Comparison of ENCODE assay signal across 8 cellular contexts in the genomic region with DNA sequence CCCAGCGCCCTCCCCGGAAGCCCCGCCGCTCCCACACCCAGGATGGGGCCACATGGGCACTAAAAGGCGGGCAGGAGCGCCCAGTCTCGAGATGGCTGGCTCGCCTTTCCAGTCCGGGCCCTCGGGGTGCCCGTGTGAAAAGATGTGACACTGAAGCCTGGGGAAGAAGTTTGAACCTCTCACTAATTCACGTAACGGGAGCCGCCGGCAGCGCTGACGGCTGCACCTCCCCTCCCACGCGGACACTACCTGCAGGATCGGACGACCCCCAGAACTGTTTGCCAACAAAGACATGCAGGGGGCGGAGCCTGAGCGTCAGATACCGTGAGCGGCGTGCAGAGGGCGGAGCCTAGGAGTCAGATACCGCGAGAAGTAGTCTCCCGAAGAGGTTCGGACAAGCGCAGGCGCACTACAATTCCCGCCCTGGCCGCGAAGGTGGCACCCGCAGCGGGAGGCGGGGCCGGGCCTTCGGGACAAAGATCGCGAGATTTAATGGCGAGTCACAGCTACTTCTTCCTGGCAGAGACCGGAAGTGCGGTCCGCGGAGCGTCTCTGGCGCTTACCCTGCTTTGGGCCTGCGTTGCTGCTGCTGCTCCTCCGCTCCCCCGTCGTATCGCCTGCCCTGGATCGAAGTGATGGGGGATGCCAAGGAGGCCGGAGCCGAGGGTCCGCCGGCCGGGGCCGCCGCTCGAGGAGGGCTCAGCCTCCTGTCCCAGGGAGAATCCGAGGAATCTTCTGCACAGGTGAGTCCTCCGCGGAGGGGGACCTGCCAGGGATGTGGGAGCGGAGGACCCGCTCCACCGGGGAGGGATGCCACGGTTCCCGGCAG. TPM values are rescaled to one million over a fixed set of nuclear protein-coding genes. Genes with fewer than 3 reads are reported as not detected.
DNase-seq lines count a peak whose midpoint lies in the region; ATAC-seq and TF ChIP-seq lines count a peak whose summit lies in the region.

A gene with protein sequence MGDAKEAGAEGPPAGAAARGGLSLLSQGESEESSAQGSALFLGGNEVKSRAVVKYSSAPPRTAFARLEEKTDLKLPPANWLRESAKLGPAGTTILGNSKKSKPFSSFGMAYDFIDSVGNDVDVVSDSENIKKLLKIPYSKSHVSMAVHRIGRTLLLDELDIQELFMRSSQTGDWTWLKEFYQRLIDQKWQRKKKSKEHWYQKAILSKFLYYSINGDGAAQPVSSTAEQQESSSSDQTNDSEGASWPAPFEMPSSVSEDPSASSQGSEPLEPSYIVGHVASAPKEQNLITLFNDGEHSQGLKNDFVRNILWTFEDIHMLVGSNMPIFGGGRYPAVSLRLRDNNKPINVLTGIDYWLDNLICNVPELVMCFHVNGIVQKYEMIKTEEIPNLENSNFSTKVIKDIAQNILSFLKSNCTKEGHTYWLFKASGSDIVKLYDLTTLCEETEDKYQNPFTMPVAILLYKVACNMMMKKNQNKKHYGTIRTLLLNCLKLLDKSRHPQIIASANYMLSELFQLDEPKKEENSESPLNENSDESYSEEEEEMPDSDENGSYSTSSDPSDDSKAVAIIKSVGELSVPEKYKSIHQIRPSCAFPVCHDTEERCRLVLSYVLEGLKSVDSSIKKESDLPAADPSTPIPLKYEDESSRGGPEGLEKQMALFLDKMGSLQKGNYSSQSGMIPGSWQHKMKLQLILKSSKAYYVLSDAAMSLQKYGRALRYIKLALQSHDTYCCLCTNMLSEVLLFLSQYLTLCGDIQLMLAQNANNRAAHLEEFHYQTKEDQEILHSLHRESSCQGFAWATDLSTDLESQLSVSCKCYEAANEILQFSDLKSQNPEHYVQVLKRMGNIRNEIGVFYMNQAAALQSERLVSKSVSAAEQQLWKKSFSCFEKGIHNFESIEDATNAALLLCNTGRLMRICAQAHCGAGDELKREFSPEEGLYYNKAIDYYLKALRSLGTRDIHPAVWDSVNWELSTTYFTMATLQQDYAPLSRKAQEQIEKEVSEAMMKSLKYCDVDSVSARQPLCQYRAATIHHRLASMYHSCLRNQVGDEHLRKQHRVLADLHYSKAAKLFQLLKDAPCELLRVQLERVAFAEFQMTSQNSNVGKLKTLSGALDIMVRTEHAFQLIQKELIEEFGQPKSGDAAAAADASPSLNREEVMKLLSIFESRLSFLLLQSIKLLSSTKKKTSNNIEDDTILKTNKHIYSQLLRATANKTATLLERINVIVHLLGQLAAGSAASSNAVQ (plus strand): TSS at position 537 of the 829 bp plus-strand sequence. CDS start 99 bp downstream, at position 636.

- H3K9ac ChIP-seq in duodenal mucosa (ENCODE audit: low read depth in 1 of 2, low read length in 2 of 2): peak within 1 kb of the TSS; percentile 91 to 96

- TF ChIP-seq CTCF in right lobe of liver (IDR thresholded peaks at IDR 0.05): no peak

- H3K36me3 Mint-ChIP-seq in activated CD4-positive, alpha-beta memory T cell treated with anti-CD3 and anti-CD28 coated beads for 36 hours: peaks cover 28% of the 10 kb centered on the region

- CTCF ChIA-PET in activated CD4-positive, alpha-beta memory T cell treated with anti-CD3 and anti-CD28 coated beads for 36 hours (lab: Charles Lee): interaction anchor here (1.0 kb wide), 1 partner anchor 1330 kb away, joined by 4 read pairs; no protein-coding TSS in a partner anchor

- DNase-seq in CD1c-positive myeloid dendritic cell (ENCODE audit: extremely low spot score): peak; percentile 100
- DNase-seq in NCI-H82 treated with DMSO at 0.1 percent for 48 hours (lab: John Stamatoyannopoulos, UW; ENCODE audit: unreplicated experiment): peak; percentile 96
- DNase-seq in activated CD4-positive, alpha-beta memory T cell treated with anti-CD3 and anti-CD28 coated beads for 36 hours: peak; percentile 99
- peak; percentile 99 for DNase-seq in right lobe of liver
- peak; percentile 97 to 100 for DNase-seq in stimulated activated CD4-positive, alpha-beta T cell treated with anti-CD3 and anti-CD28 coated beads, Interleukin-4, amount 100 ng/mL, for 4 hours

- under 1% methylated on average over 32 of the region's 72 CpGs for WGBS in right lobe of liver (ENCODE audit: insufficient coverage, low coverage, low lambda C conversion rate, missing lambda C conversion rate)

- peak; percentile 86 for ATAC-seq in GM19438 (IDR thresholded peaks at IDR 0.05; ENCODE audit: low read depth, unreplicated experiment)
- ATAC-seq in HG03575 (IDR thresholded peaks at IDR 0.05; ENCODE audit: extremely low read depth, insufficient number of reproducible peaks, low FRiP score, unreplicated experiment): peak; percentile 91
- ATAC-seq in right lobe of liver: peak; percentile 99

- H3K9me3 ChIP-seq in duodenal mucosa (ENCODE audit: control insufficient read depth in 1 of 2, low read length in 2 of 2) (no peaks in the 10 kb centered on the region), right lobe of liver (no peaks in the 10 kb centered on the region)

- H3K27me3 Mint-ChIP-seq in activated CD4-positive, alpha-beta memory T cell treated with anti-CD3 and anti-CD28 coated beads for 36 hours: no peaks in the 10 kb centered on the region

- H3K4me3 ChIP-seq in duodenal mucosa (ENCODE audit: low read depth in 1 of 2, low read length in 2 of 2) (peak within 1 kb of the TSS; percentile 89 to 100), right lobe of liver (peak within 1 kb of the TSS; percentile 52 to 95 (median 81))

- peak within 1 kb of the TSS; percentile 97 for H3K27ac Mint-ChIP-seq in activated CD4-positive, alpha-beta memory T cell treated with anti-CD3 and anti-CD28 coated beads for 36 hours

- POLR2A ChIA-PET in activated CD4-positive, alpha-beta memory T cell treated with anti-CD3 and anti-CD28 coated beads for 36 hours (lab: Charles Lee): interaction anchor here (0.9 to 1.0 kb wide), 4 partner anchors 10 to 928 kb away, joined by 3 to 8 read pairs (median 4); a partner anchor contains a TSS

- H3K36me3 ChIP-seq in duodenal mucosa (ENCODE audit: control insufficient read depth in 1 of 2, insufficient read depth in 2 of 2, low read length in 2 of 2) (peaks cover 10 to 24% of the 10 kb centered on the region in 2 donors), right lobe of liver (peaks cover 0 to 28% (median 5%) of the 10 kb centered on the region in 4 donors)

- H3K27ac ChIP-seq in duodenal mucosa (ENCODE audit: low read depth, low read length) (peak within 1 kb of the TSS; percentile 81), right lobe of liver (peak within 1 kb of the TSS; percentile 55 to 77 (median 72))

- H3K27me3 ChIP-seq in duodenal mucosa (ENCODE audit: control insufficient read depth in 1 of 2, insufficient read depth in 2 of 2, low read length in 2 of 2) (no peaks in the 10 kb centered on the region), right lobe of liver (no peaks in the 10 kb centered on the region)

- H3K9me3 Mint-ChIP-seq in activated CD4-positive, alpha-beta memory T cell treated with anti-CD3 and anti-CD28 coated beads for 36 hours: peaks cover 5% of the 10 kb centered on the region

- H3K4me1 Mint-ChIP-seq in activated CD4-positive, alpha-beta memory T cell treated with anti-CD3 and anti-CD28 coated beads for 36 hours (ENCODE audit: low read depth): peaks cover 30% of the 10 kb centered on the region

- TF ChIP-seq POLR2A in right lobe of liver (IDR thresholded peaks at IDR 0.05): peak; percentile 72

- peaks cover 7 to 23% of the 10 kb centered on the region in 2 donors for H3K4me1 ChIP-seq in duodenal mucosa (ENCODE audit: control insufficient read depth in 1 of 2, insufficient read depth in 2 of 2, low read length in 2 of 2)
- peaks cover 0 to 11% (median 4%) of the 10 kb centered on the region in 4 donors for H3K4me1 ChIP-seq in right lobe of liver

- intact Hi-C loops in activated CD4-positive, alpha-beta memory T cell treated with anti-CD3 and anti-CD28 coated beads for 36 hours (cut with micrococcal nuclease): loop anchor here (1.0 to 5.0 kb wide), 3 partner anchors 104 to 1492 kb away; a partner anchor contains a TSS
- intact Hi-C loops in right lobe of liver (cut with DNase I): no loop called here

- peak within 1 kb of the TSS; percentile 97 for H3K4me3 Mint-ChIP-seq in activated CD4-positive, alpha-beta memory T cell treated with anti-CD3 and anti-CD28 coated beads for 36 hours

RNA-seq across cellular contexts. Expression of the gene that starts here (rescaled TPM):
- total RNA-seq in activated CD4-positive, alpha-beta memory T cell treated with anti-CD3 and anti-CD28 coated beads for 36 hours: 10 to 100 TPM; 23.0 to 27.7 TPM
- 1 to 10 TPM; 6.5 to 8.5 (median 8.1) TPM for total RNA-seq in right lobe of liver

Comparison
In these comparisons a context has a peak if more than half of its experiments do, and no peak if none do; other contexts are left out.
1. Peak in every context shown above with its lines: DNase-seq, ATAC-seq, H3K4me3 ChIP-seq and H3K27ac ChIP-seq.